ENCODE assay signal across 1 cellular context in the genomic region with DNA sequence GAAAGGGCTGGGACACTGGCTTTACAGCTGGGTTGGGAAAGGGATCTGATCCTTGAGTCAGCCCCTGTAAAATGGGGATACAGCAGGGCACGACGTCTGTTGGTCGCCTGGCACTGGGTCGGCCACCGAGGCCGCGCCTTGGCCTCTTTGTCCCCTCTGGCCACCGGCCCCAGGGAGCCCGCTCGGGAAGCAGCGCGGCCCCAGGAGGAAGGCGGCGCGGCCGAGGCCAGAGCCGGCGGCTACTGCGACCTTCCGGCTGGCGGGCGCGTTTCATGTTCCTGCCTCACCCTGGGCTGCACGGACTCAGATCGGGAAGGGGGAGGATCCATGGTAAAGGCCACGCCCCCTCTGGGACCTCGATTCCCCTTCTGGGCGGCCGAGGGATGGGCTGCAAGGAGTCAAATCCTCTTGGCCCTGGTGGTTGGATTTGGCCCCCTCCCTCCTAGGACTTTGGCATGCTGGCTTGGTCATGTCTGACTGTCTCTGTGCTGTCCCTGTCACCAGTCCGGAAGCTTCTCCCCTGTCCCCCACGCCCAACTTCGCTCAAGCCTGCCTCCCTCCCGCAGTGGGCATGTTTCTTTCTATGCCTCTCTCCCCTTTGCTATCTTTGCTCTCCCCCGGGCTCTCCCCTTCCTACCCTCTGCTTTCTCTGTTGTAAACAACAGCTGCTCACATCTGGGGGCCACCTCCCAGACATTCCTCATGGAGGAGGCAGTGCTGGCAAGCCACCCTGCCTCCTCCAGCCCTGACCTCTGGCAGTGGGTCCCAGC.
TF ChIP-seq lines count a peak whose summit lies in the region.

No MANE protein-coding gene starts in this region.

TF ChIP-seq in K562, 482 proteins besides CTCF, POLR2A, EP300 and RAD21 (continued from another document and continues in another):
- TF ChIP-seq SFPQ (IDR thresholded peaks at IDR 0.05; ENCODE audit: low read depth, low read length) (no peak), KDM5B (IDR thresholded peaks at IDR 0.05; ENCODE audit: insufficient replicate concordance, low read depth, low read length) (peak; percentile 97), TARDBP (IDR thresholded peaks at IDR 0.05) (no peak), NKRF (IDR thresholded peaks at IDR 0.05; ENCODE audit: borderline replicate concordance) (peak; percentile 38; the same call in 1 of the 2 replicates), RBM22 (IDR thresholded peaks at IDR 0.05; ENCODE audit: low read depth, low read length, poor library complexity, severe bottlenecking) (no peak), SMARCE1 (IDR thresholded peaks at IDR 0.05) (peak; percentile 67), RBBP5 (IDR thresholded peaks at IDR 0.05; ENCODE audit: borderline replicate concordance, insufficient read depth, low read length, poor library complexity, severe bottlenecking) (peak; percentile 56), PHF8 (IDR thresholded peaks at IDR 0.05; ENCODE audit: borderline replicate concordance, low read length) (peak; percentile 77; the same call in 1 of the 2 replicates), FUS (optimal IDR thresholded peaks at IDR 0.05; ENCODE audit: low read depth, low read length) (peak; percentile 52), DIDO1 (tag; IDR thresholded peaks at IDR 0.05; ENCODE audit: low read depth) (no peak), ELF4 (CRISPR knock-in tag; IDR thresholded peaks at IDR 0.05) (peak; percentile 93), CTBP1 (IDR thresholded peaks at IDR 0.05; ENCODE audit: borderline replicate concordance) (peak; percentile 77; the same call in 1 of the 2 replicates), POLR2AphosphoS5 (IDR thresholded peaks at IDR 0.05; ENCODE audit: control insufficient read depth, insufficient read depth, low read depth, low read length) (peak; percentile 46; the same call in 1 of the 2 replicates), RFX7 (CRISPR knock-in tag; IDR thresholded peaks at IDR 0.05) (no peak), ELK1 (CRISPR knock-in tag; IDR thresholded peaks at IDR 0.05) (no peak), KLF13 (tag; IDR thresholded peaks at IDR 0.05; ENCODE audit: borderline replicate concordance, low read depth) (0 out of 2 replicates have a peak, but pooled peaks have one; percentile 42), SMARCB1 (IDR thresholded peaks at IDR 0.05; ENCODE audit: insufficient read length, low read depth) (no peak), ZC3H8 (IDR thresholded peaks at IDR 0.05) (no peak), ZNF778 (CRISPR knock-in tag; IDR thresholded peaks at IDR 0.05) (no peak), ATF2 (CRISPR knock-in tag; IDR thresholded peaks at IDR 0.05) (no peak), FOXP1 (CRISPR knock-in tag; IDR thresholded peaks at IDR 0.05) (peak; percentile 80; the same call in 1 of the 2 replicates), ZNF212 (CRISPR knock-in tag; IDR thresholded peaks at IDR 0.05) (no peak), C11orf30 (IDR thresholded peaks at IDR 0.05; ENCODE audit: low read depth) (no peak), ZNF445 (CRISPR knock-in tag; IDR thresholded peaks at IDR 0.05; ENCODE audit: low read depth) (no peak), KLF6 (CRISPR knock-in tag; IDR thresholded peaks at IDR 0.05; ENCODE audit: borderline replicate concordance) (peak; percentile 63; the same call in 1 of the 2 replicates), PBX2 (CRISPR knock-in tag; IDR thresholded peaks at IDR 0.05; ENCODE audit: low read depth) (no peak), PBX2 (tag; conservative IDR thresholded peaks at IDR 0.05; ENCODE audit: low read depth) (peak; percentile 25; the same call in 1 of the 2 replicates), WHSC1 (IDR thresholded peaks at IDR 0.05; ENCODE audit: low read length) (no peak), STAG1 (CRISPR knock-in tag; IDR thresholded peaks at IDR 0.05; ENCODE audit: borderline replicate concordance) (no peak), ATF7 (IDR thresholded peaks at IDR 0.05) (peak; percentile 69), ZNF324 (CRISPR knock-in tag; IDR thresholded peaks at IDR 0.05) (no peak), ZNF263 (CRISPR knock-in tag; IDR thresholded peaks at IDR 0.05; ENCODE audit: borderline replicate concordance) (no peak; the same call in 1 of the 2 replicates), EZH2 (IDR thresholded peaks at IDR 0.05; ENCODE audit: borderline replicate concordance, low read depth, low read length) (no peak), PCBP2 (IDR thresholded peaks at IDR 0.05; ENCODE audit: low read depth, low read length, poor library complexity, severe bottlenecking) (no peak), KHSRP (IDR thresholded peaks at IDR 0.05) (no peak), ZNF764 (CRISPR knock-in tag; IDR thresholded peaks at IDR 0.05; ENCODE audit: low read depth) (no peak), SMAD3 (CRISPR knock-in tag; conservative IDR thresholded peaks at IDR 0.05) (no peak), ZNF561 (CRISPR knock-in tag; conservative IDR thresholded peaks at IDR 0.05) (no peak; the same call in 1 of the 2 replicates), ZNF644 (tag; IDR thresholded peaks at IDR 0.05; ENCODE audit: low read depth) (no peak; the same call in 1 of the 2 replicates), ZBTB26 (CRISPR knock-in tag; IDR thresholded peaks at IDR 0.05) (peak; percentile 86), SREBF1 (IDR thresholded peaks at IDR 0.05; ENCODE audit: borderline replicate concordance, low read depth, low read length) (no peak), CREB3L1 (IDR thresholded peaks at IDR 0.05; ENCODE audit: borderline replicate concordance, low read depth) (no peak; the same call in 1 of the 2 replicates), JUNB (CRISPR knock-in tag; conservative IDR thresholded peaks at IDR 0.05) (no peak), ZNF583 (CRISPR knock-in tag; IDR thresholded peaks at IDR 0.05) (0 out of 2 replicates have a peak, but pooled peaks have one; percentile 3)
- TF ChIP-seq, protein P1, sequence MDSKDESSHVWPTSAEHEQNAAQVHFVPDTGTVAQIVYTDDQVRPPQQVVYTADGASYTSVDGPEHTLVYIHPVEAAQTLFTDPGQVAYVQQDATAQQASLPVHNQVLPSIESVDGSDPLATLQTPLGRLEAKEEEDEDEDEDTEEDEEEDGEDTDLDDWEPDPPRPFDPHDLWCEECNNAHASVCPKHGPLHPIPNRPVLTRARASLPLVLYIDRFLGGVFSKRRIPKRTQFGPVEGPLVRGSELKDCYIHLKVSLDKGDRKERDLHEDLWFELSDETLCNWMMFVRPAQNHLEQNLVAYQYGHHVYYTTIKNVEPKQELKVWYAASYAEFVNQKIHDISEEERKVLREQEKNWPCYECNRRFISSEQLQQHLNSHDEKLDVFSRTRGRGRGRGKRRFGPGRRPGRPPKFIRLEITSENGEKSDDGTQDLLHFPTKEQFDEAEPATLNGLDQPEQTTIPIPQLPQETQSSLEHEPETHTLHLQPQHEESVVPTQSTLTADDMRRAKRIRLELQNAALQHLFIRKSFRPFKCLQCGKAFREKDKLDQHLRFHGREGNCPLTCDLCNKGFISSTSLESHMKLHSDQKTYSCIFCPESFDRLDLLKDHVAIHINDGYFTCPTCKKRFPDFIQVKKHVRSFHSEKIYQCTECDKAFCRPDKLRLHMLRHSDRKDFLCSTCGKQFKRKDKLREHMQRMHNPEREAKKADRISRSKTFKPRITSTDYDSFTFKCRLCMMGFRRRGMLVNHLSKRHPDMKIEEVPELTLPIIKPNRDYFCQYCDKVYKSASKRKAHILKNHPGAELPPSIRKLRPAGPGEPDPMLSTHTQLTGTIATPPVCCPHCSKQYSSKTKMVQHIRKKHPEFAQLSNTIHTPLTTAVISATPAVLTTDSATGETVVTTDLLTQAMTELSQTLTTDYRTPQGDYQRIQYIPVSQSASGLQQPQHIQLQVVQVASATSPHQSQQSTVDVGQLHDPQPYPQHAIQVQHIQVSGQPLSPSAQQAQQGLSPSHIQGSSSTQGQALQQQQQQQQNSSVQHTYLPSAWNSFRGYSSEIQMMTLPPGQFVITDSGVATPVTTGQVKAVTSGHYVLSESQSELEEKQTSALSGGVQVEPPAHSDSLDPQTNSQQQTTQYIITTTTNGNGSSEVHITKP (IDR thresholded peaks at IDR 0.05; ENCODE audit: partially characterized antibody): peak; percentile 84
